In genomic region chr2:55012648-55013484, GRCh38 we compare ENCODE assay signal across 12 cellular contexts. TPM values are rescaled to one million over a fixed set of nuclear protein-coding genes. Genes with fewer than 3 reads are reported as not detected.
DNase-seq lines count a peak whose midpoint lies in the region; ATAC-seq and TF ChIP-seq lines count a peak whose summit lies in the region.
"Had no signal": no experiment of that assay in that cellular context is flagged by ENCODE, and none has a peak within 500 bp of the region (broad histone marks: within the 10 kb centered on the region; RNA-seq: fewer than 3 reads in every experiment).

No MANE protein-coding gene starts in this region.

- no peak for ATAC-seq in activated T-helper 17 cell treated with anti-CD3 and anti-CD28 coated beads, Interleukin-2, amount 50 U/mL, for 72 hours (replicated peaks)
- ATAC-seq in left lung, result no peak
- ATAC-seq in stimulated activated effector memory CD8-positive, alpha-beta T cell treated with anti-CD3 and anti-CD28 coated beads, Interleukin-12 subunit alpha, Interleukin-12 subunit beta, amount 100 ng/mL, for 72 hours, result no peak
- ATAC-seq: left ventricle myocardium superior had no signal

- TF ChIP-seq CTCF in left lung (IDR thresholded peaks at IDR 0.05) (no peak), spleen (IDR thresholded peaks at IDR 0.05 in 8 of 11, conservative IDR thresholded peaks at IDR 0.05 in 3 of 11) (no peak)

- H3K27me3 Mint-ChIP-seq in activated T-helper 17 cell treated with anti-CD3 and anti-CD28 coated beads, Interleukin-2, amount 50 U/mL, for 72 hours, result no peaks in the 10 kb centered on the region
- H3K27me3 Mint-ChIP-seq: stimulated activated naive CD8-positive, alpha-beta T cell treated with anti-CD3 and anti-CD28 coated beads, Interleukin-15, Interleukin-2, amounts not matched to agents 100 ng/mL and 50 ng/mL, for 24 hours had no signal

- H3K4me3 ChIP-seq in HAP-1 (no peak overlapping the region), left lung (no peak overlapping the region), spleen (no peak overlapping the region)

- H3K36me3 Mint-ChIP-seq in activated T-helper 17 cell treated with anti-CD3 and anti-CD28 coated beads, Interleukin-2, amount 50 U/mL, for 72 hours (ENCODE audit: low read depth), result no peaks in the 10 kb centered on the region
- no peaks in the 10 kb centered on the region for H3K36me3 Mint-ChIP-seq in stimulated activated effector memory CD8-positive, alpha-beta T cell treated with anti-CD3 and anti-CD28 coated beads, Interleukin-12 subunit alpha, Interleukin-12 subunit beta, amount 100 ng/mL, for 72 hours

- no peaks in the 10 kb centered on the region for H3K9me3 Mint-ChIP-seq in activated T-helper 17 cell treated with anti-CD3 and anti-CD28 coated beads, Interleukin-2, amount 50 U/mL, for 72 hours
- H3K9me3 Mint-ChIP-seq in stimulated activated effector memory CD8-positive, alpha-beta T cell treated with anti-CD3 and anti-CD28 coated beads, Interleukin-12 subunit alpha, Interleukin-12 subunit beta, amount 100 ng/mL, for 72 hours, result no peaks in the 10 kb centered on the region
- H3K9me3 Mint-ChIP-seq: stimulated activated naive CD8-positive, alpha-beta T cell treated with anti-CD3 and anti-CD28 coated beads, Interleukin-15, Interleukin-2, amounts not matched to agents 100 ng/mL and 50 ng/mL, for 24 hours had no signal

- H3K4me1 Mint-ChIP-seq in activated T-helper 17 cell treated with anti-CD3 and anti-CD28 coated beads, Interleukin-2, amount 50 U/mL, for 72 hours, result peaks cover 20% of the 10 kb centered on the region
- peaks cover 24% of the 10 kb centered on the region for H3K4me1 Mint-ChIP-seq in stimulated activated effector memory CD8-positive, alpha-beta T cell treated with anti-CD3 and anti-CD28 coated beads, Interleukin-12 subunit alpha, Interleukin-12 subunit beta, amount 100 ng/mL, for 72 hours

- TF ChIP-seq POLR2A in spleen (IDR thresholded peaks at IDR 0.05) (no peak), erythroblast (IDR thresholded peaks at IDR 0.05; ENCODE audit: low read length) (no peak)

- H3K4me1 ChIP-seq in HAP-1 (peaks cover 63% of the 10 kb centered on the region), left lung (peaks cover 37 to 97% of the 10 kb centered on the region in 2 donors), spleen (peaks cover 28 to 99% (median 86%) of the 10 kb centered on the region in 6 donors)

- in situ Hi-C loops in HAP-1 (cut with MboI; ENCODE audit: low sequenced_read_pairs), result no loop called here

- peak; percentile 29 to 88 for DNase-seq in HAP-1 (ENCODE audit: low spot score in 2 of 2)
- no peak for DNase-seq in left lung
- no peak for DNase-seq in spleen
- DNase-seq in stimulated activated effector memory CD8-positive, alpha-beta T cell treated with anti-CD3 and anti-CD28 coated beads, Interleukin-12 subunit alpha, Interleukin-12 subunit beta, amount 100 ng/mL, for 72 hours (ENCODE audit: low spot score in 2 of 2), result no peak
- no peak for DNase-seq in erythroblast (lab: John Stamatoyannopoulos, UW)
- no peak for DNase-seq in central memory CD4-positive, alpha-beta T cell
- DNase-seq: GF-D8; left ventricle myocardium superior; NCI-H1436; stimulated activated CD4-positive, alpha-beta T cell treated with anti-CD3 and anti-CD28 coated beads, Interleukin-15, amount 100 ng/mL, for 24 hours had no signal

- H3K9me3 ChIP-seq in HAP-1, result no peaks in the 10 kb centered on the region
- H3K9me3 ChIP-seq in left lung, result no peaks in the 10 kb centered on the region
- H3K9me3 ChIP-seq in spleen, result no peaks in the 10 kb centered on the region

- H3K27ac ChIP-seq in left lung (peak overlapping the region; percentile 74 to 76), spleen (peak overlapping the region in 6 of 8 donors; percentile 9 to 77 (median 56))

- H3K4me3 Mint-ChIP-seq in activated T-helper 17 cell treated with anti-CD3 and anti-CD28 coated beads, Interleukin-2, amount 50 U/mL, for 72 hours, result no peak overlapping the region
- H3K4me3 Mint-ChIP-seq in stimulated activated effector memory CD8-positive, alpha-beta T cell treated with anti-CD3 and anti-CD28 coated beads, Interleukin-12 subunit alpha, Interleukin-12 subunit beta, amount 100 ng/mL, for 72 hours, result no peak overlapping the region
- H3K4me3 Mint-ChIP-seq: stimulated activated naive CD8-positive, alpha-beta T cell treated with anti-CD3 and anti-CD28 coated beads, Interleukin-15, Interleukin-2, amounts not matched to agents 100 ng/mL and 50 ng/mL, for 24 hours had no signal

- 65 to 70% (median 67%) methylated on average over 2 of the region's 2 CpGs for WGBS in spleen, 5 donors

- intact Hi-C loops in left lung (cut with DNase I) (loop anchor here in 1 of 2 donors (10.0 kb wide), 1 partner anchor 152 kb away; no protein-coding TSS in a partner anchor), spleen (cut with DNase I; ENCODE audit: low total_unique reads) (no loop called here)

- no peaks in the 10 kb centered on the region for H3K27me3 ChIP-seq in HAP-1 (ENCODE audit: low read depth)
- H3K27me3 ChIP-seq in left lung, result no peaks in the 10 kb centered on the region
- no peaks in the 10 kb centered on the region for H3K27me3 ChIP-seq in spleen (replicated peaks in 1 of 7)

- H3K36me3 ChIP-seq in HAP-1 (replicated peaks) (0 out of 2 replicates have a peak, but pooled peaks cover 3% of the 10 kb centered on the region), left lung (no peaks in the 10 kb centered on the region), spleen (no peaks in the 10 kb centered on the region)

- H3K27ac Mint-ChIP-seq in activated T-helper 17 cell treated with anti-CD3 and anti-CD28 coated beads, Interleukin-2, amount 50 U/mL, for 72 hours, result peak overlapping the region; percentile 21
- H3K27ac Mint-ChIP-seq in stimulated activated effector memory CD8-positive, alpha-beta T cell treated with anti-CD3 and anti-CD28 coated beads, Interleukin-12 subunit alpha, Interleukin-12 subunit beta, amount 100 ng/mL, for 72 hours, result no peak overlapping the region
- H3K27ac Mint-ChIP-seq: stimulated activated naive CD8-positive, alpha-beta T cell treated with anti-CD3 and anti-CD28 coated beads, Interleukin-15, Interleukin-2, amounts not matched to agents 100 ng/mL and 50 ng/mL, for 24 hours had no signal

RNA-seq across cellular contexts. Expression of gene RTN4, which starts 37.4 kb away (rescaled TPM):
- 100 to 1,000 TPM in 1 of 2 donors, 10 to 100 TPM in 1; 74.9 to 131 TPM for total RNA-seq in activated T-helper 17 cell treated with anti-CD3 and anti-CD28 coated beads, Interleukin-2, amount 50 U/mL, for 72 hours
- total RNA-seq in left lung (100 to 1,000 TPM; 317 to 373 TPM), spleen (100 to 1,000 TPM; 129 to 215 (median 168) TPM)
- polyA plus RNA-seq in spleen, result 10 to 100 TPM; 55.2 to 87.4 (median 76.3) TPM

Comparison
In these comparisons a context has a peak if more than half of its experiments do, and no peak if none do; other contexts are left out.
1. DNase-seq: peak in HAP-1 (2 of 2); none in left lung (0 of 2), spleen (single experiment), stimulated activated effector memory CD8-positive, alpha-beta T cell treated with anti-CD3 and anti-CD28 coated beads, Interleukin-12 subunit alpha, Interleukin-12 subunit beta, amount 100 ng/mL, for 72 hours (0 of 2), erythroblast (0 of 2) and central memory CD4-positive, alpha-beta T cell (single experiment).